Comparison of ENCODE assay signal across 7 cellular contexts in the genomic region with DNA sequence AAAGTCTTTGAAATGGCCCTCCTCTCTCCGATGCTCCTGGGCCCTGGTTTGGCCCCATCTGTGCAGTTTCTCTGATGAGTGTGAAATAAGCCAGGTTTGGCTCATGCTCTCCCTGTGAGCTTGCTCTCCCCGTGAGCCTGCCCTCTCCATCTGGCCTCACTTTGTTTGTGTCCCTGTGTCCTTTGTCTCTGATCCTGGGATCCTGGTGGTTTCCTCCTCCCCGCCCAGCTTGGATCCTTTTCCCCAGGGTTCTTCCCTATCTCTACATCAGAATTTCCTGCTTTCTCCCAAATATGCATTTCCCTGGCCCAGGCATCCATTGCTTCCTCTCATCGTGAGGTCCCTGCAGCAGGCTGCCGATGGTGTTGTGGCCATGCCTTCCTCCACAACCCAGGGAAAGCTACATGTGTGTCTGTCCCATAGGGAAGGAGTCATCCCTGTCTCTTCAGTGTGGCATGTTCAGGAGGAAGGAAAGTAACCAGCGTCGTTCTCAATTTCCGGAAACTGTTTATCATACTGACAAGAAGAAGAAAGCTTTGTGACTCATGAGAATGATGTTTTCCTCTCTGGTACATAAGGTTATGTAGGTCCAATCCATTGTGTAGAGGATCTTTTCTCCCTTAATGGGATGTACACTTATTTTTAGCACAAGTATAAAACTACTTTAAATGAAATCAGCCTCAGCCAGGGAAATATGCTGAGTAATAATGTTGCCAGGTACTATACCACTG.
DNase-seq lines count a peak whose midpoint lies in the region; ATAC-seq and TF ChIP-seq lines count a peak whose summit lies in the region.
"Not testable (repeated sequence)": the region's sequence is repeated elsewhere in the genome, so short reads cannot be mapped to it uniquely, and the experiment has no call there.

No MANE protein-coding gene starts in this region.

- H3K23ac ChIP-seq in mesenchymal stem cell (ENCODE audit: low read length in 2 of 2) = not testable (repeated sequence)

- H3K18ac ChIP-seq in mesenchymal stem cell (ENCODE audit: low read depth in 1 of 2, low read length in 2 of 2) = peak overlapping the region in 1 of 2 experiments; percentile 34

- intact Hi-C loops in PC-3 (cut with micrococcal nuclease) = not testable (repeated sequence)

- peaks cover 0 to 17% (median 7%) of the 10 kb centered on the region in 10 experiments; a peak in 7 of 20 replicates for H3K4me1 ChIP-seq in BLaER1 treated with 17β-estradiol and CSF1 and Interleukin-3, amounts not matched to agents 10 nM and 100 nM
- H3K4me1 ChIP-seq in PC-3 (ENCODE audit: insufficient read depth, low read length); mesenchymal stem cell (ENCODE audit: control insufficient read depth, insufficient read depth, low read depth, low read length): not testable (repeated sequence)

- H4K20me1 ChIP-seq in BLaER1 treated with 17β-estradiol and CSF1 and Interleukin-3, amounts not matched to agents 10 nM and 100 nM; PC-3 (ENCODE audit: low read length): not testable (repeated sequence)

- H3K9me2 ChIP-seq in PC-3 (replicated peaks; ENCODE audit: low read length) = not testable (repeated sequence)

- not testable (repeated sequence) for H3K4me3 ChIP-seq in BLaER1 treated with 17β-estradiol and CSF1 and Interleukin-3, amounts not matched to agents 10 nM and 100 nM; PC-3 (ENCODE audit: low read length); choroid plexus epithelial cell (ENCODE audit: low read depth, low read length); fibroblast of villous mesenchyme (ENCODE audit: low read depth, low read length); mesenchymal stem cell (ENCODE audit: insufficient read depth in 1 of 2, low read depth in 1 of 2, low read length in 2 of 2)

- H3K4ac ChIP-seq in mesenchymal stem cell (ENCODE audit: low read depth in 1 of 2, low read length in 2 of 2) = not testable (repeated sequence)

- DNase-seq in H4 (ENCODE audit: low spot score) (peak; percentile 24), PC-3 (peak; percentile 58), choroid plexus epithelial cell (ENCODE audit: low read depth) (peak; percentile 79), fibroblast of villous mesenchyme (ENCODE audit: low read depth) (peak; percentile 51), mesenchymal stem cell (peak; percentile 83)

- not testable (repeated sequence) for ATAC-seq in PC-3

- H2BK12ac ChIP-seq in mesenchymal stem cell (ENCODE audit: low read length in 2 of 2) = not testable (repeated sequence)

- not testable (repeated sequence) for TF ChIP-seq CTCF in PC-3 (conservative IDR thresholded peaks at IDR 0.05; ENCODE audit: low read depth, low read length); VCaP (conservative IDR thresholded peaks at IDR 0.05); choroid plexus epithelial cell (conservative IDR thresholded peaks at IDR 0.05; ENCODE audit: low read depth, low read length); fibroblast of villous mesenchyme (IDR thresholded peaks at IDR 0.05; ENCODE audit: insufficient read depth, low read depth, low read length)

- not testable (repeated sequence) for H3K9me3 ChIP-seq in BLaER1 treated with 17β-estradiol and CSF1 and Interleukin-3, amounts not matched to agents 10 nM and 100 nM (replicated peaks in 1 of 11); PC-3 (ENCODE audit: low read length); mesenchymal stem cell (ENCODE audit: control insufficient read depth, low read length)

- H3K9ac ChIP-seq in BLaER1 treated with 17β-estradiol and CSF1 and Interleukin-3, amounts not matched to agents 10 nM and 100 nM; PC-3 (ENCODE audit: low read length); mesenchymal stem cell (ENCODE audit: low read length): not testable (repeated sequence)

- H2AFZ ChIP-seq in PC-3 (ENCODE audit: low read length); mesenchymal stem cell (ENCODE audit: low read depth, low read length): not testable (repeated sequence)

- not testable (repeated sequence) for H4K91ac ChIP-seq in mesenchymal stem cell (ENCODE audit: low read length)

- not testable (repeated sequence) for H3K27me3 ChIP-seq in BLaER1 treated with 17β-estradiol and CSF1 and Interleukin-3, amounts not matched to agents 10 nM and 100 nM; PC-3 (ENCODE audit: low read length); mesenchymal stem cell (ENCODE audit: control insufficient read depth in 1 of 2, insufficient read depth in 1 of 2, low read length in 2 of 2)

- not testable (repeated sequence) for BruUV-seq in PC-3 (replicated peaks; lab: Mats Ljungman, UMichigan)

- H2BK120ac ChIP-seq in mesenchymal stem cell (ENCODE audit: low read depth, low read length) = not testable (repeated sequence)

- not testable (repeated sequence) for H3K14ac ChIP-seq in mesenchymal stem cell (ENCODE audit: low read length in 2 of 2)

- not testable (repeated sequence) for H2BK15ac ChIP-seq in mesenchymal stem cell (ENCODE audit: low read depth, poor library complexity, severe bottlenecking)

- H3F3A ChIP-seq in PC-3 (ENCODE audit: low read length, unreplicated experiment) = not testable (repeated sequence)

- not testable (repeated sequence) for H3K27ac ChIP-seq in BLaER1 treated with 17β-estradiol and CSF1 and Interleukin-3, amounts not matched to agents 10 nM and 100 nM
- H3K27ac ChIP-seq in PC-3 (ENCODE audit: low read length) (peak overlapping the region; percentile 65), VCaP (peak overlapping the region; percentile 38), mesenchymal stem cell (ENCODE audit: low read length, poor library complexity, severe bottlenecking) (peak overlapping the region; percentile 92)

- H4K8ac ChIP-seq in mesenchymal stem cell (ENCODE audit: low read length) = not testable (repeated sequence)

- H3K79me2 ChIP-seq in PC-3 (ENCODE audit: low read length) = not testable (repeated sequence)

- peak overlapping the region; percentile 78 for H2AK5ac ChIP-seq in mesenchymal stem cell (ENCODE audit: low read length, severe bottlenecking)

- WGBS in mesenchymal stem cell = 24% methylated on average over 5 of the region's 8 CpGs

- POLR2A ChIA-PET in PC-3 (lab: Charles Lee; ENCODE audit: unreplicated experiment) = not testable (repeated sequence)

- not testable (repeated sequence) for H2BK5ac ChIP-seq in mesenchymal stem cell (ENCODE audit: low read depth, low read length, poor library complexity, severe bottlenecking)

- CTCF ChIA-PET in PC-3 (lab: Charles Lee) = not testable (repeated sequence)

- H3K79me1 ChIP-seq in mesenchymal stem cell (replicated peaks; ENCODE audit: low read length, poor library complexity, severe bottlenecking) = not testable (repeated sequence)

- not testable (repeated sequence) for H3K36me3 ChIP-seq in BLaER1 treated with 17β-estradiol and CSF1 and Interleukin-3, amounts not matched to agents 10 nM and 100 nM; PC-3 (ENCODE audit: low read depth, low read length); mesenchymal stem cell (ENCODE audit: control insufficient read depth in 1 of 2, insufficient read depth in 2 of 2, low read depth in 1 of 2, low read length in 2 of 2)

- H3K4me2 ChIP-seq in BLaER1 treated with 17β-estradiol and CSF1 and Interleukin-3, amounts not matched to agents 10 nM and 100 nM = peak overlapping the region in 8 of 11 experiments; percentile 9 to 50 (median 22); a peak in 15 of 22 replicates
- H3K4me2 ChIP-seq in PC-3 (ENCODE audit: low read length); mesenchymal stem cell (ENCODE audit: low read length, poor library complexity, severe bottlenecking): not testable (repeated sequence)

Comparison
In these comparisons a context has a peak if more than half of its experiments do, and no peak if none do; other contexts are left out.
1. DNase-seq: peak in every context shown above with its lines; median percentile 83 in mesenchymal stem cell; 79 in choroid plexus epithelial cell; 58 in PC-3; 51 in fibroblast of villous mesenchyme; 24 in H4.